11 cellular contexts compared by ENCODE assay signal in genomic region chr14:65791551-65791981, GRCh38.
DNase-seq lines count a peak whose midpoint lies in the region; ATAC-seq and TF ChIP-seq lines count a peak whose summit lies in the region.
"Had no signal": no experiment of that assay in that cellular context is flagged by ENCODE, and none has a peak within 500 bp of the region (broad histone marks: within the 10 kb centered on the region; RNA-seq: fewer than 3 reads in every experiment).

No MANE protein-coding gene starts in this region.

- H3K4me1 ChIP-seq in gastroesophageal sphincter: no peaks in the 10 kb centered on the region
- H3K4me1 ChIP-seq: tibial nerve had no signal

- POLR2A ChIA-PET in naive thymus-derived CD8-positive, alpha-beta T cell (lab: Charles Lee): no interaction called here

- no peak for TF ChIP-seq POLR2A in gastroesophageal sphincter (IDR thresholded peaks at IDR 0.05)

- no peaks in the 10 kb centered on the region for H3K36me3 Mint-ChIP-seq in central memory CD8-positive, alpha-beta T cell (ENCODE audit: insufficient read depth)
- H3K36me3 Mint-ChIP-seq in naive thymus-derived CD8-positive, alpha-beta T cell: no peaks in the 10 kb centered on the region

- H3K27ac Mint-ChIP-seq in central memory CD8-positive, alpha-beta T cell (ENCODE audit: low read depth): no peak overlapping the region
- H3K27ac Mint-ChIP-seq in naive thymus-derived CD8-positive, alpha-beta T cell: no peak overlapping the region

- no peak overlapping the region for H3K27ac ChIP-seq in gastroesophageal sphincter
- H3K27ac ChIP-seq: HL-60, tibial nerve had no signal

- 46 to 76% methylated on average over 3 to 4 of the region's 4 CpGs for WGBS in gastroesophageal sphincter (ENCODE audit: low coverage in 1 of 2), 2 donors

- TF ChIP-seq EP300 in gastroesophageal sphincter (IDR thresholded peaks at IDR 0.05): no peak

- peak; percentile 93 for ATAC-seq in central memory CD8-positive, alpha-beta T cell (replicated peaks; ENCODE audit: extremely low read depth, poor library complexity, severe bottlenecking)
- peak; percentile 79 to 90 for ATAC-seq in naive thymus-derived CD8-positive, alpha-beta T cell
- ATAC-seq in HG03045 (IDR thresholded peaks at IDR 0.05; ENCODE audit: unreplicated experiment) (no peak), GM21390 (IDR thresholded peaks at IDR 0.05; ENCODE audit: unreplicated experiment) (no peak), gastroesophageal sphincter (no peak)

- DNase-seq in EH (ENCODE audit: low read depth) (peak; percentile 77), KBM-7 (peak; percentile 90), mesenteric fat pad (ENCODE audit: low spot score) (no peak)
- DNase-seq in central memory CD8-positive, alpha-beta T cell (ENCODE audit: low spot score in 2 of 2): peak in 1 of 2 donors; percentile 30
- DNase-seq in naive thymus-derived CD8-positive, alpha-beta T cell: peak in 6 of 10 donors; percentile 11 to 47 (median 26)
- DNase-seq: hippocampal formation had no signal

- H3K4me1 Mint-ChIP-seq in central memory CD8-positive, alpha-beta T cell: no peaks in the 10 kb centered on the region
- no peaks in the 10 kb centered on the region for H3K4me1 Mint-ChIP-seq in naive thymus-derived CD8-positive, alpha-beta T cell

- H3K4me3 ChIP-seq in gastroesophageal sphincter: no peak overlapping the region
- H3K4me3 ChIP-seq: tibial nerve had no signal

- no peak for TF ChIP-seq CTCF in gastroesophageal sphincter (IDR thresholded peaks at IDR 0.05)

- H3K36me3 ChIP-seq in gastroesophageal sphincter: no peaks in the 10 kb centered on the region
- H3K36me3 ChIP-seq: tibial nerve had no signal

- peaks cover 10% of the 10 kb centered on the region for H3K27me3 Mint-ChIP-seq in central memory CD8-positive, alpha-beta T cell
- peaks cover 0 to 3% (median 2%) of the 10 kb centered on the region in 5 donors for H3K27me3 Mint-ChIP-seq in naive thymus-derived CD8-positive, alpha-beta T cell

- H3K27me3 ChIP-seq in gastroesophageal sphincter: peaks cover 7% of the 10 kb centered on the region
- H3K27me3 ChIP-seq: tibial nerve had no signal

- H3K9me3 ChIP-seq in gastroesophageal sphincter: no peaks in the 10 kb centered on the region
- H3K9me3 ChIP-seq: tibial nerve had no signal

- no peaks in the 10 kb centered on the region for H3K9me3 Mint-ChIP-seq in central memory CD8-positive, alpha-beta T cell
- no peaks in the 10 kb centered on the region for H3K9me3 Mint-ChIP-seq in naive thymus-derived CD8-positive, alpha-beta T cell

- no peak overlapping the region for H3K4me3 Mint-ChIP-seq in central memory CD8-positive, alpha-beta T cell
- H3K4me3 Mint-ChIP-seq in naive thymus-derived CD8-positive, alpha-beta T cell: no peak overlapping the region

- in situ Hi-C loops in KBM-7 (cut with MboI; ENCODE audit: low pct_unique_long_range_greater_than_20kb, low sequenced_read_pairs): no loop called here

Comparison
In these comparisons a context has a peak if more than half of its experiments do, and no peak if none do; other contexts are left out.
1. ATAC-seq: peak in central memory CD8-positive, alpha-beta T cell (single experiment) and naive thymus-derived CD8-positive, alpha-beta T cell (2 of 2); none in HG03045 (single experiment), GM21390 (single experiment) and gastroesophageal sphincter (single experiment).